8 cellular contexts compared by ENCODE assay signal in genomic region chr1:2199042-2199810, GRCh38. TPM values are rescaled to one million over a fixed set of nuclear protein-coding genes. Genes with fewer than 3 reads are reported as not detected.
DNase-seq lines count a peak whose midpoint lies in the region; ATAC-seq, FAIRE-seq and TF ChIP-seq lines count a peak whose summit lies in the region.

No MANE protein-coding gene starts in this region.

- H3K27ac ChIP-seq in WERI-Rb-1, result no peak overlapping the region; the same call in 1 of the 2 replicates
- peak overlapping the region; percentile 37 for H3K27ac ChIP-seq in brain microvascular endothelial cell
- peak overlapping the region; percentile 83 for H3K27ac ChIP-seq in skeletal muscle tissue (ENCODE audit: low read depth, low read length)

- in situ Hi-C loops in brain microvascular endothelial cell (cut with HindIII; ENCODE audit: low pct_ligation_motif_present, low sequenced_read_pairs), result loop anchor here (10.0 kb wide), 1 partner anchor 156 kb away; no protein-coding TSS in a partner anchor

- H3K27me3 ChIP-seq in WERI-Rb-1 (ENCODE audit: insufficient read depth, low read depth, severe bottlenecking), result no peaks in the 10 kb centered on the region
- no peaks in the 10 kb centered on the region for H3K27me3 ChIP-seq in brain microvascular endothelial cell (replicated peaks)
- H3K27me3 ChIP-seq in skeletal muscle tissue (ENCODE audit: control insufficient read depth in 3 of 3, insufficient read depth in 3 of 3, low read length in 3 of 3), result no peaks in the 10 kb centered on the region

- peaks cover 25 to 40% (median 40%) of the 10 kb centered on the region in 3 donors for H3K4me1 ChIP-seq in skeletal muscle tissue (ENCODE audit: control insufficient read depth in 3 of 3, insufficient read depth in 3 of 3, low read length in 3 of 3)

- H3K9me3 ChIP-seq in WERI-Rb-1 (ENCODE audit: severe bottlenecking), result no peaks in the 10 kb centered on the region
- H3K9me3 ChIP-seq in iPS-18c (ENCODE audit: control insufficient read depth, insufficient read depth, low read length), result no peaks in the 10 kb centered on the region
- no peaks in the 10 kb centered on the region for H3K9me3 ChIP-seq in skeletal muscle tissue (ENCODE audit: control insufficient read depth in 3 of 3, low read length in 3 of 3)

- FAIRE-seq in H54 (lab: Jason Lieb, UNC), result no peak

- peak; percentile 14 for DNase-seq in Jurkat, Clone E6-1 (ENCODE audit: low read depth, low spot score)
- peak; percentile 81 for DNase-seq in WERI-Rb-1
- peak; percentile 86 for DNase-seq in brain microvascular endothelial cell
- no peak for DNase-seq in H54 (ENCODE audit: insufficient read length, low spot score)

- peak overlapping the region; percentile 81 to 93 (median 91) for H3K9ac ChIP-seq in skeletal muscle tissue (ENCODE audit: low read depth in 1 of 3, low read length in 3 of 3)

- no peaks in the 10 kb centered on the region for H3K36me3 ChIP-seq in WERI-Rb-1
- no peaks in the 10 kb centered on the region for H3K36me3 ChIP-seq in brain microvascular endothelial cell (replicated peaks)
- no peaks in the 10 kb centered on the region for H3K36me3 ChIP-seq in skeletal muscle tissue (ENCODE audit: control insufficient read depth in 3 of 3, insufficient read depth in 3 of 3, low read length in 3 of 3)

- no peak overlapping the region for H3K4me3 ChIP-seq in Jurkat, Clone E6-1 (ENCODE audit: low read length)
- peak overlapping the region; percentile 40 for H3K4me3 ChIP-seq in WERI-Rb-1 (ENCODE audit: low read depth, low read length)
- peak overlapping the region; percentile 63 for H3K4me3 ChIP-seq in brain microvascular endothelial cell (ENCODE audit: low read depth, low read length)
- peak overlapping the region; percentile 40 for H3K4me3 ChIP-seq in iPS-18c (ENCODE audit: insufficient read depth, low read depth, low read length)
- H3K4me3 ChIP-seq in skeletal muscle tissue (ENCODE audit: low read length in 3 of 3), result peak overlapping the region; percentile 87 to 88 (median 87)

- no peak for TF ChIP-seq POLR2A in H54 (IDR thresholded peaks at IDR 0.05; ENCODE audit: low read depth, low read length)

- TF ChIP-seq CTCF in WERI-Rb-1 (IDR thresholded peaks at IDR 0.05; ENCODE audit: low read depth, low read length) (peak; percentile 50), brain microvascular endothelial cell (IDR thresholded peaks at IDR 0.05; ENCODE audit: low read depth, low read length, missing control alignments) (peak; percentile 29)

- peak; percentile 27 for ATAC-seq in GM18502 (IDR thresholded peaks at IDR 0.05; ENCODE audit: poor library complexity, unreplicated experiment)
- no peak for ATAC-seq in GM19397 (IDR thresholded peaks at IDR 0.05; ENCODE audit: unreplicated experiment)

RNA-seq across cellular contexts. Expression of gene FAAP20, which starts 4.7 kb away (rescaled TPM):
- polyA plus RNA-seq in Jurkat, Clone E6-1 (2012; ENCODE audit: insufficient read depth, insufficient read length), result 56.3 TPM
- total RNA-seq in skeletal muscle tissue, result 13.0 TPM

RNA-seq across cellular contexts. Expression of gene SKI, which starts 28.9 kb away (rescaled TPM):
- 4.5 TPM for polyA plus RNA-seq in Jurkat, Clone E6-1 (2012; ENCODE audit: insufficient read depth, insufficient read length)
- total RNA-seq in skeletal muscle tissue, result 19.3 TPM
